Comparison of ENCODE assay signal across 23 cellular contexts in genomic region chr7:43511769-43512515, GRCh38.
"Had no signal": no experiment of that assay in that cellular context is flagged by ENCODE, and none has a peak within 500 bp of the region (broad histone marks: within the 10 kb centered on the region; RNA-seq: fewer than 3 reads in every experiment).

No MANE protein-coding gene starts in this region.

- H3K27me3 ChIP-seq: dorsolateral prefrontal cortex, right atrium auricular region, stomach, thyroid gland had no signal

- H3K9me3 ChIP-seq: lower lobe of right lung, prostate gland, right atrium auricular region, stomach, thyroid gland had no signal

- H3K9me3 Mint-ChIP-seq: immature natural killer cell; naive thymus-derived CD8-positive, alpha-beta T cell; nephron progenitor cell; type B pancreatic cell had no signal

- FAIRE-seq: colon, frontal cortex had no signal

- DNase-seq: dorsolateral prefrontal cortex; effector CD4-positive, alpha-beta T cell; hypothalamus; immature natural killer cell; islet precursor cell; kidney glomerular epithelial cell; left colon; left ventricle myocardium superior; lower lobe of right lung; naive thymus-derived CD8-positive, alpha-beta T cell; nephron progenitor cell; nucleus accumbens; stimulated activated CD4-positive, alpha-beta T cell treated with anti-CD3 and anti-CD28 coated beads, Interleukin-15, amount 100 ng/mL, for 24 hours; stimulated activated CD4-positive, alpha-beta T cell treated with anti-CD3 and anti-CD28 coated beads, Interleukin-2, amount 100 ng/mL, for 48 hours; stimulated activated naive CD4-positive, alpha-beta T cell; stomach; thyroid gland had no signal

- H3K4me1 Mint-ChIP-seq: immature natural killer cell had no signal

- ATAC-seq: left colon; left ventricle myocardium superior; lower lobe of right lung; naive thymus-derived CD8-positive, alpha-beta T cell had no signal

- H3K4me1 ChIP-seq: lower lobe of right lung, prostate gland, right atrium auricular region, stomach, thyroid gland had no signal

- H3K4me3 ChIP-seq: dorsolateral prefrontal cortex, lower lobe of right lung, prostate gland, right atrium auricular region, skin epidermis, stomach, thyroid gland had no signal

- H3K36me3 ChIP-seq: lower lobe of right lung, prostate gland, right atrium auricular region, stomach, thyroid gland had no signal

- H3K27ac ChIP-seq: lower lobe of right lung, prostate gland, right atrium auricular region, skin epidermis, stomach, thyroid gland had no signal

- H3K27ac Mint-ChIP-seq: immature natural killer cell, nephron progenitor cell, type B pancreatic cell had no signal

- H3K4me3 Mint-ChIP-seq: immature natural killer cell; naive thymus-derived CD8-positive, alpha-beta T cell; nephron progenitor cell; type B pancreatic cell had no signal

- H3K36me3 Mint-ChIP-seq: immature natural killer cell; naive thymus-derived CD8-positive, alpha-beta T cell; type B pancreatic cell had no signal
